Comparison of ENCODE assay signal across 23 cellular contexts in genomic region chr9:72933730-72934665, GRCh38. TPM values are rescaled to one million over a fixed set of nuclear protein-coding genes. Genes with fewer than 3 reads are reported as not detected.
DNase-seq lines count a peak whose midpoint lies in the region; ATAC-seq and TF ChIP-seq lines count a peak whose summit lies in the region.
"Had no signal": no experiment of that assay in that cellular context is flagged by ENCODE, and none has a peak within 500 bp of the region (broad histone marks: within the 10 kb centered on the region; RNA-seq: fewer than 3 reads in every experiment).

No MANE protein-coding gene starts in this region.

- no peaks in the 10 kb centered on the region for H3K9me3 ChIP-seq in mucosa of descending colon
- H3K9me3 ChIP-seq: Caco-2 had no signal

- H3K4me3 ChIP-seq in mucosa of descending colon (no peak overlapping the region), foreskin fibroblast (ENCODE audit: low read depth in 1 of 2, low read length in 2 of 2) (no peak overlapping the region)
- H3K4me3 ChIP-seq: GM23248, K562, SK-N-MC had no signal

- H3K27ac Mint-ChIP-seq in type B pancreatic cell = peak overlapping the region; percentile 2
- no peak overlapping the region for H3K27ac Mint-ChIP-seq in chondrocyte (ENCODE audit: unreplicated experiment)
- H3K27ac Mint-ChIP-seq: CD8-positive, alpha-beta T cell had no signal

- H3K36me3 ChIP-seq in mucosa of descending colon (ENCODE audit: low read depth) = no peaks in the 10 kb centered on the region

- H3K27me3 Mint-ChIP-seq in type B pancreatic cell = no peaks in the 10 kb centered on the region
- peaks cover 4% of the 10 kb centered on the region for H3K27me3 Mint-ChIP-seq in chondrocyte (ENCODE audit: low read depth)

- DNase-seq in HT-29 (ENCODE audit: low spot score) = peak; percentile 25
- DNase-seq in left colon = no peak
- DNase-seq in mucosa of descending colon = no peak
- no peak for DNase-seq in type B pancreatic cell (ENCODE audit: extremely low spot score, unreplicated experiment)
- DNase-seq in chondrocyte (ENCODE audit: low spot score) = no peak
- DNase-seq in NAMALWA (ENCODE audit: low spot score) = no peak
- no peak for DNase-seq in foreskin fibroblast
- DNase-seq: CD8-positive, alpha-beta T cell; GDM1; GM23248; H7; Kasumi-1; MV-4-11; NCI-H1105 treated with DMSO at 0.1 percent for 48 hours; NCI-H2029; NCI-H446; NCI-H524 treated with DMSO at 0.1 percent for 48 hours; NCI-H774; SIG-M5 had no signal

- intact Hi-C loops in left colon (cut with DNase I, micrococcal nuclease) = no loop called here
- intact Hi-C loops in mucosa of descending colon (cut with DNase I, micrococcal nuclease) = no loop called here

- ATAC-seq in left colon (peak; percentile 83), mucosa of descending colon (peak; percentile 67)
- ATAC-seq: CD8-positive, alpha-beta T cell; K562 had no signal

- H3K4me1 ChIP-seq in mucosa of descending colon (ENCODE audit: low read depth) = no peaks in the 10 kb centered on the region

- H3K9me3 Mint-ChIP-seq in type B pancreatic cell (no peaks in the 10 kb centered on the region), chondrocyte (ENCODE audit: low read depth) (no peaks in the 10 kb centered on the region)
- H3K9me3 Mint-ChIP-seq: CD8-positive, alpha-beta T cell had no signal

- TF ChIP-seq CTCF in mucosa of descending colon (IDR thresholded peaks at IDR 0.05) = no peak
- no peak for TF ChIP-seq CTCF in type B pancreatic cell (conservative IDR thresholded peaks at IDR 0.05)
- no peak for TF ChIP-seq CTCF in chondrocyte (IDR thresholded peaks at IDR 0.05)
- TF ChIP-seq CTCF in foreskin fibroblast (IDR thresholded peaks at IDR 0.05; ENCODE audit: low read depth, low read length) = no peak

- H3K4me1 Mint-ChIP-seq in type B pancreatic cell (ENCODE audit: unreplicated experiment) (no peaks in the 10 kb centered on the region), chondrocyte (ENCODE audit: low read depth) (no peaks in the 10 kb centered on the region)

- H3K36me3 Mint-ChIP-seq in type B pancreatic cell (no peaks in the 10 kb centered on the region), chondrocyte (ENCODE audit: low read depth) (no peaks in the 10 kb centered on the region)
- H3K36me3 Mint-ChIP-seq: CD8-positive, alpha-beta T cell had no signal

- H3K4me3 Mint-ChIP-seq in type B pancreatic cell = no peak overlapping the region
- H3K4me3 Mint-ChIP-seq in chondrocyte (ENCODE audit: unreplicated experiment) = no peak overlapping the region
- H3K4me3 Mint-ChIP-seq: CD8-positive, alpha-beta T cell had no signal

RNA-seq across cellular contexts. Expression of gene ALDH1A1, which starts 18.9 kb away (rescaled TPM):
- 329 and 383 TPM in 2 replicates for total RNA-seq in HT-29 (2014; rRNA removed; shearing (Covaris generic))
- total RNA-seq in left colon (100 to 1,000 TPM in 1 of 2 donors, 10 to 100 TPM in 1; 91.0 to 105 TPM), mucosa of descending colon (100 to 1,000 TPM in 1 of 3 donors, 10 to 100 TPM in 2; 72.9 to 173 (median 84.1) TPM), type B pancreatic cell (ENCODE audit: low replicate concordance) (242 and 417 TPM in 2 replicates), chondrocyte (0.27 TPM in 1 of 3 replicates, not detected in the others)
- total RNA-seq: CD8-positive, alpha-beta T cell; GM23248; MCF 10A had no signal

Comparison
In these comparisons a context has a peak if more than half of its experiments do, and no peak if none do; other contexts are left out.
1. RNA of gene ALDH1A1, which starts 18.9 kb away (total RNA-seq): 329 to 383 TPM in HT-29, 242 to 417 TPM in type B pancreatic cell, 91.0 to 105 TPM in left colon and 72.9 to 173 TPM in mucosa of descending colon; 0.27 TPM in chondrocyte; every median in the first group is over 10 times any median in the second.